ENCODE assay signal across 8 cellular contexts in genomic region chr9:110048976-110049698, GRCh38.
DNase-seq lines count a peak whose midpoint lies in the region; ATAC-seq and TF ChIP-seq lines count a peak whose summit lies in the region.

No MANE protein-coding gene starts in this region.

- no peaks in the 10 kb centered on the region for H3K27me3 Mint-ChIP-seq in CD4-positive, CD25-positive, alpha-beta regulatory T cell
- peaks cover 21 to 34% of the 10 kb centered on the region in 2 donors for H3K27me3 Mint-ChIP-seq in natural killer cell (ENCODE audit: low read depth in 2 of 2)

- H3K4me3 ChIP-seq in CD4-positive, CD25-positive, alpha-beta regulatory T cell (ENCODE audit: low read depth, low read length): peak overlapping the region; percentile 89
- H3K4me3 ChIP-seq in epithelial cell of proximal tubule (ENCODE audit: low read depth, low read length): peak overlapping the region; percentile 98

- no peak for ATAC-seq in CD4-positive, CD25-positive, alpha-beta regulatory T cell (ENCODE audit: low read depth in 2 of 2)
- ATAC-seq in GM19467 (IDR thresholded peaks at IDR 0.05; ENCODE audit: unreplicated experiment) (peak; percentile 8), natural killer cell (peak in 1 of 3 donors; percentile 3), GM18858 (IDR thresholded peaks at IDR 0.05; ENCODE audit: unreplicated experiment) (no peak)

- peaks cover 48% of the 10 kb centered on the region for H3K4me1 ChIP-seq in CD4-positive, CD25-positive, alpha-beta regulatory T cell (ENCODE audit: control insufficient read depth, insufficient read depth, low read length, poor library complexity, severe bottlenecking)

- no peak for TF ChIP-seq CTCF in epithelial cell of proximal tubule (conservative IDR thresholded peaks at IDR 0.05; ENCODE audit: low read depth, low read length)
- no peak for TF ChIP-seq CTCF in natural killer cell (IDR thresholded peaks at IDR 0.05)

- no peaks in the 10 kb centered on the region for H3K27me3 ChIP-seq in CD4-positive, CD25-positive, alpha-beta regulatory T cell (ENCODE audit: control insufficient read depth, insufficient read depth, low read length)

- H3K36me3 Mint-ChIP-seq in CD4-positive, CD25-positive, alpha-beta regulatory T cell: peaks cover 5% of the 10 kb centered on the region
- H3K36me3 Mint-ChIP-seq in natural killer cell: no peaks in the 10 kb centered on the region

- peak overlapping the region; percentile 51 for H3K27ac ChIP-seq in CD4-positive, CD25-positive, alpha-beta regulatory T cell (ENCODE audit: insufficient read depth, low read length, poor library complexity, severe bottlenecking)

- H3K4me1 Mint-ChIP-seq in CD4-positive, CD25-positive, alpha-beta regulatory T cell: peaks cover 15 to 56% (median 40%) of the 10 kb centered on the region in 4 donors
- peaks cover 39% of the 10 kb centered on the region in 2 donors for H3K4me1 Mint-ChIP-seq in natural killer cell

- DNase-seq in CD4-positive, CD25-positive, alpha-beta regulatory T cell: peak in 2 of 3 donors; percentile 20 to 43
- DNase-seq in HPDE6-E6E7 (ENCODE audit: extremely low spot score) (peak; percentile 34), epithelial cell of proximal tubule (ENCODE audit: low read depth) (no peak), natural killer cell (no peak), midbrain (lab: John Stamatoyannopoulos, UW) (no peak)
- peak; percentile 44 for DNase-seq in activated CD4-positive, CD25-positive, alpha-beta regulatory T cell treated with anti-CD3 and anti-CD28 coated beads, Interleukin-2, amount 50 U/mL, for 72 hours

- H3K36me3 ChIP-seq in CD4-positive, CD25-positive, alpha-beta regulatory T cell (ENCODE audit: control insufficient read depth, insufficient read depth, low read length): no peaks in the 10 kb centered on the region

- H3K4me3 Mint-ChIP-seq in CD4-positive, CD25-positive, alpha-beta regulatory T cell: peak overlapping the region; percentile 96 to 99 (median 97)
- peak overlapping the region; percentile 89 for H3K4me3 Mint-ChIP-seq in natural killer cell

- peak overlapping the region; percentile 66 to 88 (median 86) for H3K27ac Mint-ChIP-seq in CD4-positive, CD25-positive, alpha-beta regulatory T cell
- H3K27ac Mint-ChIP-seq in natural killer cell: peak overlapping the region in 1 of 2 donors; percentile 41

- no peaks in the 10 kb centered on the region for H3K9me3 ChIP-seq in CD4-positive, CD25-positive, alpha-beta regulatory T cell (ENCODE audit: control insufficient read depth in 2 of 2, low read length in 2 of 2)

- intact Hi-C loops in natural killer cell (cut with micrococcal nuclease): no loop called here

- peaks cover 0 to 2% (median 0%) of the 10 kb centered on the region in 7 donors for H3K9me3 Mint-ChIP-seq in CD4-positive, CD25-positive, alpha-beta regulatory T cell
- no peaks in the 10 kb centered on the region for H3K9me3 Mint-ChIP-seq in natural killer cell

Comparison
In these comparisons a context has a peak if more than half of its experiments do, and no peak if none do; other contexts are left out.
1. DNase-seq: peak in CD4-positive, CD25-positive, alpha-beta regulatory T cell (2 of 3), HPDE6-E6E7 (single experiment) and activated CD4-positive, CD25-positive, alpha-beta regulatory T cell treated with anti-CD3 and anti-CD28 coated beads, Interleukin-2, amount 50 U/mL, for 72 hours (single experiment); none in epithelial cell of proximal tubule (single experiment), natural killer cell (single experiment) and midbrain (single experiment).